Comparison of ENCODE assay signal across 14 cellular contexts in the genomic region with DNA sequence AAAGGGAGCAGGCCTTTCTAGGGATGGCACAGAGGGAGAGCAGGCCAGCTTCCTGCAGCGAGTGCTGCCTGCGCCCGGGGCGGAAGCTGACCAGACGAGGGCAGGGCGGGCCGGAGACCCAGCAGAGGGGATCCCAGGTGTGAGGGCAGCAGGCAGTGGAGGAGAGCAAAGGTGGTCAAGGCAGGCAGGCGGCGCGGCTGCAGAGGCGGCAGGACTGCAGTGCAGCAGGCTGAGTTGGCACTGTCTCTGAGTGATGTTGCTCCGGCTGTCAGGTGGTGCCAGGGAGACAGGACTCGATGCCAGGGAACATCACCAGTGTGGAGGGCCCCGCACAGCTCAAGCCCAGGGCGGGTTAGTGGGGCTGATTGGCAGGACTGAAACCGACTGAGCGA. TPM values are rescaled to one million over a fixed set of nuclear protein-coding genes. Genes with fewer than 3 reads are reported as not detected.
DNase-seq lines count a peak whose midpoint lies in the region; FAIRE-seq and TF ChIP-seq lines count a peak whose summit lies in the region.
"Had no signal": no experiment of that assay in that cellular context is flagged by ENCODE, and none has a peak within 500 bp of the region (broad histone marks: within the 10 kb centered on the region; RNA-seq: fewer than 3 reads in every experiment).

No MANE protein-coding gene starts in this region.

- H3K27ac Mint-ChIP-seq in activated CD4-positive, alpha-beta T cell treated with anti-CD3 and anti-CD28 coated beads, Interleukin-2, amount 10 ng/mL, durations not matched to agents 24 days and 14 days = no peak overlapping the region
- H3K27ac Mint-ChIP-seq: activated T-cell treated with anti-CD3 and anti-CD28 coated beads, Interleukin-2, amount 50 U/mL, for 24 hours; IgD-negative memory B cell had no signal

- H2AFZ ChIP-seq in ACC112 (ENCODE audit: low read length, unreplicated experiment) (no peak overlapping the region), neuronal stem cell (ENCODE audit: low read length) (peak overlapping the region; percentile 72)
- H2AFZ ChIP-seq: parathyroid adenoma had no signal

- H2AK5ac ChIP-seq in neuronal stem cell (ENCODE audit: low read depth, low read length) = peak overlapping the region; percentile 74

- intact Hi-C loops in activated CD4-positive, alpha-beta T cell treated with anti-CD3 and anti-CD28 coated beads, Interleukin-2, amount 10 ng/mL, durations not matched to agents 24 days and 14 days (cut with micrococcal nuclease) = no loop called here
- intact Hi-C loops in transverse colon (cut with DNase I; ENCODE audit: low total_unique reads) = no loop called here

- no peaks in the 10 kb centered on the region for H3K79me2 ChIP-seq in ACC112 (ENCODE audit: control insufficient read depth, insufficient read depth, low read length, unreplicated experiment)
- H3K79me2 ChIP-seq: parathyroid adenoma had no signal

- H3K9me3 ChIP-seq in neuronal stem cell (replicated peaks in 1 of 2; ENCODE audit: control insufficient read depth in 2 of 2, insufficient read depth in 1 of 2, low read depth in 1 of 2, low read length in 2 of 2) (peaks cover 0 to 2% of the 10 kb centered on the region in 2 donors), transverse colon (no peaks in the 10 kb centered on the region)
- H3K9me3 ChIP-seq: thyroid gland had no signal

- no peak overlapping the region for H3K4me3 Mint-ChIP-seq in activated CD4-positive, alpha-beta T cell treated with anti-CD3 and anti-CD28 coated beads, Interleukin-2, amount 10 ng/mL, durations not matched to agents 24 days and 14 days
- H3K4me3 Mint-ChIP-seq: activated T-cell treated with anti-CD3 and anti-CD28 coated beads, Interleukin-2, amount 50 U/mL, for 24 hours had no signal

- peak overlapping the region; percentile 43 for H4K8ac ChIP-seq in neuronal stem cell (ENCODE audit: low read depth, low read length)

- peak overlapping the region; percentile 43 for H2BK120ac ChIP-seq in neuronal stem cell (ENCODE audit: low read depth, low read length)

- no peaks in the 10 kb centered on the region for H3K36me3 ChIP-seq in ACC112 (ENCODE audit: insufficient read depth, low read length)
- H3K36me3 ChIP-seq in neuronal stem cell (replicated peaks in 1 of 2; ENCODE audit: control insufficient read depth in 2 of 2, insufficient read depth in 2 of 2, low read length in 2 of 2) = no peaks in the 10 kb centered on the region
- H3K36me3 ChIP-seq in transverse colon = no peaks in the 10 kb centered on the region
- H3K36me3 ChIP-seq: thyroid gland had no signal

- peak overlapping the region; percentile 42 for H2BK5ac ChIP-seq in neuronal stem cell (ENCODE audit: low read length)

- no CpG with 5 or more reads among the region's 17 CpGs for WGBS in neuronal stem cell (ENCODE audit: extremely low coverage in 2 of 2, insufficient read length in 2 of 2, insufficient replicate concordance in 1 of 2), 2 donors
- WGBS in transverse colon (ENCODE audit: low coverage in 1 of 2), 2 donors = 80 to 87% methylated on average over 16 to 17 of the region's 17 CpGs

- no peak overlapping the region for H3K23ac ChIP-seq in neuronal stem cell (ENCODE audit: low read depth, low read length, poor library complexity)

- H3K14ac ChIP-seq in neuronal stem cell (ENCODE audit: low read length) = peak overlapping the region; percentile 95

- H3K4ac ChIP-seq in neuronal stem cell (ENCODE audit: low read length) = no peak overlapping the region

- H3K36me3 Mint-ChIP-seq in activated CD4-positive, alpha-beta T cell treated with anti-CD3 and anti-CD28 coated beads, Interleukin-2, amount 10 ng/mL, durations not matched to agents 24 days and 14 days (ENCODE audit: low read depth) = no peaks in the 10 kb centered on the region

- no peak for TF ChIP-seq EP300 in transverse colon (IDR thresholded peaks at IDR 0.05; ENCODE audit: low read depth)

- H3K9me3 Mint-ChIP-seq in activated CD4-positive, alpha-beta T cell treated with anti-CD3 and anti-CD28 coated beads, Interleukin-2, amount 10 ng/mL, durations not matched to agents 24 days and 14 days = no peaks in the 10 kb centered on the region
- H3K9me3 Mint-ChIP-seq: activated T-cell treated with anti-CD3 and anti-CD28 coated beads, Interleukin-2, amount 50 U/mL, for 24 hours; IgD-negative memory B cell had no signal

- H3K18ac ChIP-seq in neuronal stem cell (ENCODE audit: low read length) = peak overlapping the region; percentile 82

- H4K91ac ChIP-seq in neuronal stem cell (ENCODE audit: low read depth, low read length, poor library complexity) = peak overlapping the region; percentile 61

- DNase-seq in NCI-H446 (lab: John Stamatoyannopoulos, UW) = peak; percentile 56 to 61
- no peak for DNase-seq in neuronal stem cell (ENCODE audit: low spot score)
- no peak for DNase-seq in HCEC 1CT
- DNase-seq in frontal cortex (ENCODE audit: low spot score in 2 of 2) = no peak
- no peak for DNase-seq in activated CD4-positive, alpha-beta T cell treated with anti-CD3 and anti-CD28 coated beads, Interleukin-2, amount 10 ng/mL, durations not matched to agents 24 days and 14 days
- no peak for DNase-seq in transverse colon
- DNase-seq: activated T-cell treated with anti-CD3 and anti-CD28 coated beads, Interleukin-2, amount 50 U/mL, for 24 hours; GDM1; NCI-H1436 treated with DMSO at 0.1 percent for 48 hours had no signal

- in situ Hi-C loops in transverse colon (cut with MboI; ENCODE audit: low pct_ligation_motif_present in 1 of 4, low pct_unique_long_range_greater_than_20kb in 1 of 4, low sequenced_read_pairs in 3 of 4) = no loop called here

- peaks cover 26% of the 10 kb centered on the region for H3K4me1 ChIP-seq in ACC112 (ENCODE audit: control insufficient read depth, insufficient read depth, low read length, unreplicated experiment)
- peaks cover 11 to 13% of the 10 kb centered on the region in 2 donors for H3K4me1 ChIP-seq in neuronal stem cell (ENCODE audit: control insufficient read depth in 2 of 2, insufficient read depth in 1 of 2, low read depth in 1 of 2, low read length in 2 of 2)
- H3K4me1 ChIP-seq in transverse colon = peaks cover 0 to 10% (median 0%) of the 10 kb centered on the region in 4 donors

- H3K4me2 ChIP-seq in neuronal stem cell (ENCODE audit: insufficient read depth, low read length, poor library complexity, severe bottlenecking) = no peak overlapping the region

- H2BK12ac ChIP-seq in neuronal stem cell (ENCODE audit: low read length) = no peak overlapping the region

- H3K27ac ChIP-seq in ACC112 (ENCODE audit: low read depth, low read length) (peak overlapping the region; percentile 68), cingulate gyrus (ENCODE audit: low read depth, low read length) (peak overlapping the region; percentile 65), neuronal stem cell (replicated peaks; ENCODE audit: low read length) (no peak overlapping the region), transverse colon (no peak overlapping the region)

- H2BK15ac ChIP-seq in neuronal stem cell (ENCODE audit: low read length) = peak overlapping the region; percentile 19

- peaks cover 2% of the 10 kb centered on the region for H3K4me1 Mint-ChIP-seq in activated CD4-positive, alpha-beta T cell treated with anti-CD3 and anti-CD28 coated beads, Interleukin-2, amount 10 ng/mL, durations not matched to agents 24 days and 14 days

- H3K4me3 ChIP-seq in ACC112 (ENCODE audit: low read depth, low read length) = no peak overlapping the region; the same call in 1 of the 2 replicates
- no peak overlapping the region for H3K4me3 ChIP-seq in neuronal stem cell (ENCODE audit: low read length in 2 of 2)
- no peak overlapping the region for H3K4me3 ChIP-seq in transverse colon
- H3K4me3 ChIP-seq: thyroid gland had no signal

- H3K79me1 ChIP-seq in neuronal stem cell (ENCODE audit: low read depth, low read length) = no peaks in the 10 kb centered on the region

- H3K9ac ChIP-seq in neuronal stem cell (ENCODE audit: low read depth, low read length, poor library complexity) = peak overlapping the region; percentile 68
- H3K9ac ChIP-seq: parathyroid adenoma had no signal

- H3K27me3 Mint-ChIP-seq in activated CD4-positive, alpha-beta T cell treated with anti-CD3 and anti-CD28 coated beads, Interleukin-2, amount 10 ng/mL, durations not matched to agents 24 days and 14 days = no peaks in the 10 kb centered on the region
- H3K27me3 Mint-ChIP-seq: activated T-cell treated with anti-CD3 and anti-CD28 coated beads, Interleukin-2, amount 50 U/mL, for 24 hours had no signal

- H3K27me3 ChIP-seq in ACC112 (ENCODE audit: insufficient read depth, low read length) (no peaks in the 10 kb centered on the region), neuronal stem cell (ENCODE audit: control insufficient read depth in 3 of 3, insufficient read depth in 3 of 3, low read depth in 1 of 3, low read length in 3 of 3) (no peaks in the 10 kb centered on the region), transverse colon (no peaks in the 10 kb centered on the region)
- H3K27me3 ChIP-seq: thyroid gland had no signal

- TF ChIP-seq CTCF in transverse colon (IDR thresholded peaks at IDR 0.05) = no peak

- no peak for TF ChIP-seq POLR2A in transverse colon (IDR thresholded peaks at IDR 0.05)

- no peak for FAIRE-seq in frontal cortex (lab: Jason Lieb, UNC)

RNA-seq across cellular contexts. Expression of gene PLXNA1, which starts 22.3 kb away (rescaled TPM):
- 31.7 TPM for polyA plus RNA-seq in neuronal stem cell (2013, experiment 1 of 2)
- 32.1 TPM for polyA plus RNA-seq in neuronal stem cell (2013, experiment 2 of 2)
- total RNA-seq in frontal cortex = 46.9 TPM
- total RNA-seq in activated CD4-positive, alpha-beta T cell treated with anti-CD3 and anti-CD28 coated beads, Interleukin-2, amount 10 ng/mL, durations not matched to agents 24 days and 14 days = 21.3 and 24.0 TPM in 2 replicates
- total RNA-seq in transverse colon = 10 to 100 TPM; 20.8 to 56.7 (median 27.7) TPM

Comparison
In these comparisons a context has a peak if more than half of its experiments do, and no peak if none do; other contexts are left out.
1. H3K27ac ChIP-seq: peak in ACC112 (single experiment) and cingulate gyrus (single experiment); none in neuronal stem cell (single experiment) and transverse colon (0 of 4).
2. DNase-seq: peak in NCI-H446 (2 of 2); none in neuronal stem cell (single experiment), HCEC 1CT (single experiment), frontal cortex (0 of 2), activated CD4-positive, alpha-beta T cell treated with anti-CD3 and anti-CD28 coated beads, Interleukin-2, amount 10 ng/mL, durations not matched to agents 24 days and 14 days (single experiment) and transverse colon (single experiment).